Comparison of ENCODE assay signal across 8 cellular contexts in genomic region chr6:42563697-42564495, GRCh38. TPM values are rescaled to one million over a fixed set of nuclear protein-coding genes. Genes with fewer than 3 reads are reported as not detected.
DNase-seq lines count a peak whose midpoint lies in the region; ATAC-seq and TF ChIP-seq lines count a peak whose summit lies in the region.

UBR2 (plus strand) TSS chr6:42564029; CDS start chr6:42564320, 291 bp downstream.

- H2AFZ ChIP-seq in parathyroid adenoma, result peak within 1 kb of the TSS; percentile 96

- H3K9ac ChIP-seq in adipocyte (ENCODE audit: low read length) (peak within 1 kb of the TSS; percentile 93), parathyroid adenoma (peak within 1 kb of the TSS; percentile 62)

- TF ChIP-seq CTCF in GM12875 (IDR thresholded peaks at IDR 0.05; ENCODE audit: borderline replicate concordance, insufficient read depth, low read depth, low read length) (peak; percentile 14; the same call in 1 of the 2 replicates), cardiac muscle cell (IDR thresholded peaks at IDR 0.05; ENCODE audit: low read depth, low read length) (peak; percentile 25), parathyroid adenoma (IDR thresholded peaks at IDR 0.05) (peak; percentile 49), tibial nerve (IDR thresholded peaks at IDR 0.05) (peak in 3 of 5 experiments; percentile 30 to 60 (median 35))

- peak; percentile 85 to 98 for TF ChIP-seq EP300 in tibial nerve (IDR thresholded peaks at IDR 0.05)

- peak within 1 kb of the TSS; percentile 96 for H3K27ac ChIP-seq in cardiac muscle cell
- peak within 1 kb of the TSS; percentile 97 for H3K27ac ChIP-seq in parathyroid adenoma
- H3K27ac ChIP-seq in tibial nerve, result peak within 1 kb of the TSS; percentile 88 to 99 (median 93)

- H3K9me3 ChIP-seq in adipocyte (ENCODE audit: control insufficient read depth, low read length), result no peaks in the 10 kb centered on the region
- no peaks in the 10 kb centered on the region for H3K9me3 ChIP-seq in cardiac muscle cell (ENCODE audit: low read depth)
- no peaks in the 10 kb centered on the region for H3K9me3 ChIP-seq in parathyroid adenoma (ENCODE audit: control insufficient read depth, low read length)
- H3K9me3 ChIP-seq in tibial nerve, result no peaks in the 10 kb centered on the region

- peak within 1 kb of the TSS; percentile 98 for H3K4me2 ChIP-seq in parathyroid adenoma (ENCODE audit: low read length)

- 0% methylated on average over 45 to 49 of the region's 50 CpGs for WGBS in tibial nerve, 2 donors

- H3K4me1 ChIP-seq in adipocyte (ENCODE audit: control insufficient read depth, insufficient read depth, low read length), result peaks cover 10% of the 10 kb centered on the region
- H3K4me1 ChIP-seq in cardiac muscle cell (ENCODE audit: low read depth), result no peaks in the 10 kb centered on the region
- no peaks in the 10 kb centered on the region for H3K4me1 ChIP-seq in parathyroid adenoma
- H3K4me1 ChIP-seq in tibial nerve, result peaks cover 0 to 38% (median 10%) of the 10 kb centered on the region in 4 donors

- TF ChIP-seq POLR2A in tibial nerve (IDR thresholded peaks at IDR 0.05), result peak; percentile 66 to 86

- H3K36me3 ChIP-seq in adipocyte (ENCODE audit: control insufficient read depth, insufficient read depth, low read length, severe bottlenecking), result peaks cover 4% of the 10 kb centered on the region
- no peaks in the 10 kb centered on the region for H3K36me3 ChIP-seq in cardiac muscle cell
- no peaks in the 10 kb centered on the region for H3K36me3 ChIP-seq in parathyroid adenoma (ENCODE audit: control insufficient read depth, insufficient read depth, low read length)
- H3K36me3 ChIP-seq in tibial nerve, result peaks cover 0 to 5% (median 0%) of the 10 kb centered on the region in 3 donors

- H3K27me3 ChIP-seq in adipocyte (replicated peaks; ENCODE audit: control insufficient read depth, insufficient read depth, low read length) (no peaks in the 10 kb centered on the region), cardiac muscle cell (no peaks in the 10 kb centered on the region), parathyroid adenoma (ENCODE audit: control insufficient read depth, insufficient read depth, low read length) (no peaks in the 10 kb centered on the region), tibial nerve (no peaks in the 10 kb centered on the region)

- peaks cover 35% of the 10 kb centered on the region for H3K79me2 ChIP-seq in parathyroid adenoma

- peak; percentile 96 for ATAC-seq in HG02798 (IDR thresholded peaks at IDR 0.05; ENCODE audit: poor library complexity, unreplicated experiment)

- H3K4me3 ChIP-seq in GM12875 (ENCODE audit: low read depth, low read length) (peak within 1 kb of the TSS; percentile 78), adipocyte (ENCODE audit: low read length) (peak within 1 kb of the TSS; percentile 100), cardiac muscle cell (peak within 1 kb of the TSS; percentile 67), parathyroid adenoma (ENCODE audit: low read depth, low read length) (peak within 1 kb of the TSS; percentile 98), tibial nerve (peak within 1 kb of the TSS; percentile 68 to 87 (median 78))

- DNase-seq in NCI-H1436 (lab: John Stamatoyannopoulos, UW), result peak; percentile 97
- DNase-seq in T follicular helper cell (ENCODE audit: low read depth), result peak; percentile 92
- peak; percentile 99 for DNase-seq in adipocyte (ENCODE audit: low read depth)
- peak; percentile 99 for DNase-seq in cardiac muscle cell (ENCODE audit: low read depth in 1 of 2, low spot score in 1 of 2)
- peak; percentile 94 to 98 for DNase-seq in tibial nerve (ENCODE audit: low spot score in 2 of 2)

RNA-seq across cellular contexts. Expression of gene UBR2, which starts in this region (rescaled TPM):
- total RNA-seq in cardiac muscle cell (18.9 and 22.6 TPM in 2 replicates), tibial nerve (10 to 100 TPM; 29.2 to 39.5 (median 30.6) TPM)
- polyA plus RNA-seq in cardiac muscle cell, result 10.9 and 13.7 TPM in 2 replicates

Comparison
In these comparisons a context has a peak if more than half of its experiments do, and no peak if none do; other contexts are left out.
1. Peak in every context shown above with its lines: DNase-seq, ATAC-seq, H3K4me3 ChIP-seq and H3K27ac ChIP-seq.